8 cellular contexts compared by ENCODE assay signal in the genomic region with DNA sequence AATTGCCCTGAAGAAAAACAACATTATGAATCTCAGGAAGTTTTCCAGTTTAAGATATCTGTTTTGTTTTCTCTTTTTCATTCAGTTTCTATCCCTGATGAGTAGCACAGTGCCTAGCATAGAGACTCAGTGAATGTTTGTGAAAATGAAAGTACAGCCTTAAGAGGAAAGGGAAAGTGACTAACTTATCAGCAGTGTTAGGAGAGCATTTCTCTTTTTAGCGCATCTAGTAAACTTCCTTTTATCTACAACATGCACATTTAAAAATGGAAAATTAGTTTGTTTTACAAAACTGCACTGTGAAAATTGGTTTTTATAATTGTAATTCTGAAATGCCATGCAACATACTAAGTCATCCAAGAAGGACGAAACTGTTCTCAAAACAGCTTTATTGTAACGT.
A peak's percentile ranks its signal among the peaks of the same experiment; 100 is the strongest.
DNase-seq lines count a peak whose midpoint lies in the region; ATAC-seq lines count a peak whose summit lies in the region.

No MANE protein-coding gene starts in this region.

- H3K27me3 Mint-ChIP-seq in activated T-helper 1 cell treated with anti-CD3 and anti-CD28 coated beads, Interleukin-12 subunit alpha, Interleukin-12 subunit beta, Interleukin-2, Interleukin-4 antibody, amounts not matched to agents 30 ng/mL and 10 ng/mL and 1 ng/mL, durations not matched to agents 14 hours and 24 hours and 36 hours (ENCODE audit: insufficient read depth) = no peaks in the 10 kb centered on the region
- H3K27me3 Mint-ChIP-seq in memory B cell = no peaks in the 10 kb centered on the region

- H3K36me3 ChIP-seq in HAP-1 (replicated peaks) = no peaks in the 10 kb centered on the region
- peaks cover 35% of the 10 kb centered on the region for H3K36me3 ChIP-seq in effector memory CD4-positive, alpha-beta T cell (ENCODE audit: control insufficient read depth, insufficient read depth, low read length)

- intact Hi-C loops in activated T-helper 1 cell treated with anti-CD3 and anti-CD28 coated beads, Interleukin-12 subunit alpha, Interleukin-12 subunit beta, Interleukin-2, Interleukin-4 antibody, amounts not matched to agents 30 ng/mL and 10 ng/mL and 1 ng/mL, durations not matched to agents 14 hours and 24 hours and 36 hours (cut with micrococcal nuclease) = no loop called here

- H3K9me3 ChIP-seq in HAP-1 = no peaks in the 10 kb centered on the region
- H3K9me3 ChIP-seq in effector memory CD4-positive, alpha-beta T cell (ENCODE audit: control insufficient read depth, low read length) = no peaks in the 10 kb centered on the region

- H3K4me1 Mint-ChIP-seq in activated T-helper 1 cell treated with anti-CD3 and anti-CD28 coated beads, Interleukin-12 subunit alpha, Interleukin-12 subunit beta, Interleukin-2, Interleukin-4 antibody, amounts not matched to agents 30 ng/mL and 10 ng/mL and 1 ng/mL, durations not matched to agents 14 hours and 24 hours and 36 hours (ENCODE audit: low read depth) = peaks cover 24% of the 10 kb centered on the region
- H3K4me1 Mint-ChIP-seq in memory B cell = peaks cover 30% of the 10 kb centered on the region

- H3K4me1 ChIP-seq in HAP-1 = no peaks in the 10 kb centered on the region
- H3K4me1 ChIP-seq in effector memory CD4-positive, alpha-beta T cell (ENCODE audit: control insufficient read depth, insufficient read depth, low read length, poor library complexity, severe bottlenecking) = peaks cover 13% of the 10 kb centered on the region

- H3K27ac ChIP-seq in effector memory CD4-positive, alpha-beta T cell (ENCODE audit: insufficient read depth, low read length, poor library complexity, severe bottlenecking) = no peak overlapping the region

- H3K9me3 Mint-ChIP-seq in activated T-helper 1 cell treated with anti-CD3 and anti-CD28 coated beads, Interleukin-12 subunit alpha, Interleukin-12 subunit beta, Interleukin-2, Interleukin-4 antibody, amounts not matched to agents 30 ng/mL and 10 ng/mL and 1 ng/mL, durations not matched to agents 14 hours and 24 hours and 36 hours = no peaks in the 10 kb centered on the region
- H3K9me3 Mint-ChIP-seq in memory B cell = no peaks in the 10 kb centered on the region

- no peaks in the 10 kb centered on the region for H3K27me3 ChIP-seq in HAP-1 (ENCODE audit: low read depth)
- no peaks in the 10 kb centered on the region for H3K27me3 ChIP-seq in effector memory CD4-positive, alpha-beta T cell (replicated peaks; ENCODE audit: control insufficient read depth, insufficient read depth, low read length, poor library complexity, severe bottlenecking)

- H3K4me3 Mint-ChIP-seq in activated T-helper 1 cell treated with anti-CD3 and anti-CD28 coated beads, Interleukin-12 subunit alpha, Interleukin-12 subunit beta, Interleukin-2, Interleukin-4 antibody, amounts not matched to agents 30 ng/mL and 10 ng/mL and 1 ng/mL, durations not matched to agents 14 hours and 24 hours and 36 hours = no peak overlapping the region
- no peak overlapping the region for H3K4me3 Mint-ChIP-seq in memory B cell

- peaks cover 44% of the 10 kb centered on the region for H3K36me3 Mint-ChIP-seq in activated T-helper 1 cell treated with anti-CD3 and anti-CD28 coated beads, Interleukin-12 subunit alpha, Interleukin-12 subunit beta, Interleukin-2, Interleukin-4 antibody, amounts not matched to agents 30 ng/mL and 10 ng/mL and 1 ng/mL, durations not matched to agents 14 hours and 24 hours and 36 hours (ENCODE audit: low read depth)
- H3K36me3 Mint-ChIP-seq in memory B cell = peaks cover 39% of the 10 kb centered on the region

- DNase-seq in activated T-helper 1 cell treated with anti-CD3 and anti-CD28 coated beads, Interleukin-12 subunit alpha, Interleukin-12 subunit beta, Interleukin-2, Interleukin-4 antibody, amounts not matched to agents 30 ng/mL and 10 ng/mL and 1 ng/mL, durations not matched to agents 14 hours and 24 hours and 36 hours (ENCODE audit: low spot score) = no peak
- DNase-seq in memory B cell (ENCODE audit: low spot score in 2 of 2) (no peak), DMS153 treated with DMSO at 0.1 percent for 48 hours (lab: John Stamatoyannopoulos, UW; ENCODE audit: unreplicated experiment) (no peak), HAP-1 (ENCODE audit: low spot score in 2 of 2) (no peak), amygdala (lab: John Stamatoyannopoulos, UW) (no peak)
- DNase-seq in effector memory CD4-positive, alpha-beta T cell = no peak

- ATAC-seq in GM18867 (IDR thresholded peaks at IDR 0.05; ENCODE audit: unreplicated experiment) (peak; percentile 98), HG02798 (IDR thresholded peaks at IDR 0.05; ENCODE audit: poor library complexity, unreplicated experiment) (peak; percentile 89), memory B cell (ENCODE audit: low read depth) (peak; percentile 99)

- no peak overlapping the region for H3K4me3 ChIP-seq in HAP-1
- no peak overlapping the region for H3K4me3 ChIP-seq in effector memory CD4-positive, alpha-beta T cell (ENCODE audit: insufficient read depth, low read depth, low read length, poor library complexity, severe bottlenecking)

- peak overlapping the region; percentile 20 for H3K27ac Mint-ChIP-seq in activated T-helper 1 cell treated with anti-CD3 and anti-CD28 coated beads, Interleukin-12 subunit alpha, Interleukin-12 subunit beta, Interleukin-2, Interleukin-4 antibody, amounts not matched to agents 30 ng/mL and 10 ng/mL and 1 ng/mL, durations not matched to agents 14 hours and 24 hours and 36 hours
- H3K27ac Mint-ChIP-seq in memory B cell = peak overlapping the region; percentile 72

- in situ Hi-C loops in HAP-1 (cut with MboI; ENCODE audit: low sequenced_read_pairs) = no loop called here
